In genomic region chr16:75837264-75837663, GRCh38 we compare ENCODE assay signal across 21 cellular contexts.
A peak's percentile ranks its signal among the peaks of the same experiment; 100 is the strongest.
DNase-seq lines count a peak whose midpoint lies in the region; ATAC-seq, FAIRE-seq and TF ChIP-seq lines count a peak whose summit lies in the region.
"Had no signal": no experiment of that assay in that cellular context is flagged by ENCODE, and none has a peak within 500 bp of the region (broad histone marks: within the 10 kb centered on the region; RNA-seq: fewer than 3 reads in every experiment).

No MANE protein-coding gene starts in this region.

- TF ChIP-seq EP300 in A549 (IDR thresholded peaks at IDR 0.05) = no peak

- H3K56ac ChIP-seq in IMR-90 (ENCODE audit: extremely low read depth, insufficient read depth, low read length) = no peak overlapping the region

- FAIRE-seq in A549 (lab: Jason Lieb, UNC) = no peak
- FAIRE-seq: A204.1, D721Med, G401.6, GM12891 had no signal

- H3K4me3 Mint-ChIP-seq in endodermal cell (no peak overlapping the region), WTC11 (no peak overlapping the region), immature natural killer cell (no peak overlapping the region)
- H3K4me3 Mint-ChIP-seq: B cell; CD4-positive, alpha-beta T cell; CD8-positive, alpha-beta T cell had no signal

- in situ Hi-C loops in IMR-90 (cut with MboI; ENCODE audit: low sequenced_read_pairs) = no loop called here

- H3K4me2 ChIP-seq in A549 = no peak overlapping the region
- H3K4me2 ChIP-seq in IMR-90 (ENCODE audit: low read depth, low read length) = no peak overlapping the region
- H3K4me2 ChIP-seq: BLaER1 treated with 17β-estradiol and CSF1 and Interleukin-3, amounts not matched to agents 10 nM and 100 nM had no signal

- H2BK5ac ChIP-seq in IMR-90 (ENCODE audit: low read depth, low read length, poor library complexity, severe bottlenecking) = no peak overlapping the region

- no peak overlapping the region for H2BK20ac ChIP-seq in IMR-90 (ENCODE audit: low read depth, low read length)

- no peak for DNase-seq in A549 (ENCODE audit: low read depth in 1 of 2, low spot score in 1 of 2)
- no peak for DNase-seq in IMR-90
- no peak for DNase-seq in endodermal cell
- no peak for DNase-seq in WTC11 (ENCODE audit: low spot score)
- no peak for DNase-seq in immature natural killer cell
- DNase-seq: 8988T; AML-193; Caco-2; Calu3; CD4-positive, alpha-beta T cell; CD8-positive, alpha-beta T cell; DMS79 treated with DMSO at 0.1 percent for 48 hours; GF-D8 had no signal

- H3K36me3 ChIP-seq in IMR-90 (ENCODE audit: control insufficient read depth, insufficient read depth, low read length) = no peaks in the 10 kb centered on the region
- no peaks in the 10 kb centered on the region for H3K36me3 ChIP-seq in endodermal cell (ENCODE audit: control insufficient read depth, insufficient read depth, low read length)
- H3K36me3 ChIP-seq: BLaER1 treated with 17β-estradiol and CSF1 and Interleukin-3, amounts not matched to agents 10 nM and 100 nM had no signal

- ATAC-seq in A549 (no peak), IMR-90 (ENCODE audit: low read depth) (no peak), WTC11 (no peak), GM18909 (IDR thresholded peaks at IDR 0.05; ENCODE audit: poor library complexity, unreplicated experiment) (no peak)
- ATAC-seq: CD8-positive, alpha-beta T cell had no signal

- no peak overlapping the region for H3K4ac ChIP-seq in IMR-90 (ENCODE audit: low read depth, low read length)

- no peak overlapping the region for H3K23ac ChIP-seq in IMR-90 (ENCODE audit: low read depth, low read length)

- no peaks in the 10 kb centered on the region for H4K20me1 ChIP-seq in IMR-90 (ENCODE audit: insufficient read depth, low read length)
- H4K20me1 ChIP-seq: BLaER1 treated with 17β-estradiol and CSF1 and Interleukin-3, amounts not matched to agents 10 nM and 100 nM had no signal

- H3K4me1 ChIP-seq in A549 (no peaks in the 10 kb centered on the region), IMR-90 (ENCODE audit: control insufficient read depth, insufficient read depth, low read length) (no peaks in the 10 kb centered on the region), endodermal cell (ENCODE audit: control insufficient read depth, insufficient read depth, low read length) (peaks cover 11% of the 10 kb centered on the region)
- H3K4me1 ChIP-seq: BLaER1 treated with 17β-estradiol and CSF1 and Interleukin-3, amounts not matched to agents 10 nM and 100 nM had no signal

- H3K18ac ChIP-seq in IMR-90 (ENCODE audit: low read depth, low read length) = no peak overlapping the region

- no peak overlapping the region for H4K5ac ChIP-seq in IMR-90 (ENCODE audit: low read depth, low read length)

- no TSS peak for BruUV-seq in IMR-90 (replicated peaks; lab: Mats Ljungman, UMichigan)

- no peak overlapping the region for H2AK5ac ChIP-seq in IMR-90 (ENCODE audit: low read depth, low read length)

- H3K9me3 ChIP-seq in A549 = no peaks in the 10 kb centered on the region
- no peaks in the 10 kb centered on the region for H3K9me3 ChIP-seq in IMR-90 (ENCODE audit: control insufficient read depth, insufficient read depth, low read length)
- peaks cover 26% of the 10 kb centered on the region for H3K9me3 ChIP-seq in endodermal cell (ENCODE audit: control insufficient read depth, low read length)

- H2BK120ac ChIP-seq in IMR-90 (ENCODE audit: low read depth, low read length) = no peak overlapping the region

- H3K9ac ChIP-seq in IMR-90 (ENCODE audit: low read depth, low read length) = no peak overlapping the region
- H3K9ac ChIP-seq in endodermal cell (ENCODE audit: extremely low read depth, low read length, poor library complexity, severe bottlenecking) = no peak overlapping the region
- H3K9ac ChIP-seq: BLaER1 treated with 17β-estradiol and CSF1 and Interleukin-3, amounts not matched to agents 10 nM and 100 nM had no signal

- H3K36me3 Mint-ChIP-seq in endodermal cell (ENCODE audit: low read depth) = peaks cover 16% of the 10 kb centered on the region
- peaks cover 21% of the 10 kb centered on the region for H3K36me3 Mint-ChIP-seq in WTC11
- H3K36me3 Mint-ChIP-seq in immature natural killer cell = peaks cover 0 to 4% (median 0%) of the 10 kb centered on the region in 3 donors
- H3K36me3 Mint-ChIP-seq: CD8-positive, alpha-beta T cell had no signal

- H3K4me3 ChIP-seq in A549 (no peak overlapping the region), IMR-90 (ENCODE audit: insufficient read depth, low read depth, low read length) (no peak overlapping the region), endodermal cell (ENCODE audit: low read length) (no peak overlapping the region)
- H3K4me3 ChIP-seq: BLaER1 treated with 17β-estradiol and CSF1 and Interleukin-3, amounts not matched to agents 10 nM and 100 nM had no signal

- no peak overlapping the region for H3K14ac ChIP-seq in IMR-90 (replicated peaks; ENCODE audit: low read depth, low read length)

- no peaks in the 10 kb centered on the region for H3K9me1 ChIP-seq in IMR-90 (ENCODE audit: insufficient read depth, low read length)

- dilution Hi-C loops in IMR-90 (cut with HindIII; ENCODE audit: low sequenced_read_pairs, unreplicated experiment) = no loop called here

- H4K91ac ChIP-seq in IMR-90 (ENCODE audit: insufficient read depth, low read depth, low read length) = no peak overlapping the region

- H3K9me3 Mint-ChIP-seq in endodermal cell (peaks cover 18% of the 10 kb centered on the region), WTC11 (peaks cover 60% of the 10 kb centered on the region), immature natural killer cell (peaks cover 0 to 19% (median 8%) of the 10 kb centered on the region in 6 donors)

- no peak overlapping the region for H4K8ac ChIP-seq in IMR-90 (ENCODE audit: low read depth in 2 of 2, low read length in 2 of 2)

- peaks cover 44% of the 10 kb centered on the region for H3K4me1 Mint-ChIP-seq in endodermal cell
- H3K4me1 Mint-ChIP-seq in WTC11 = no peaks in the 10 kb centered on the region
- no peaks in the 10 kb centered on the region for H3K4me1 Mint-ChIP-seq in immature natural killer cell
- H3K4me1 Mint-ChIP-seq: B cell had no signal

- H3K27ac Mint-ChIP-seq in endodermal cell (peak overlapping the region; percentile 9), WTC11 (no peak overlapping the region), immature natural killer cell (no peak overlapping the region)
- H3K27ac Mint-ChIP-seq: B cell; CD4-positive, alpha-beta T cell; CD8-positive, alpha-beta T cell had no signal

- no peak overlapping the region for H2AK9ac ChIP-seq in IMR-90 (replicated peaks; ENCODE audit: low read depth, low read length, poor library complexity)

- H3K27ac ChIP-seq in A549 (no peak overlapping the region), IMR-90 (ENCODE audit: insufficient read depth, low read length) (no peak overlapping the region), endodermal cell (ENCODE audit: low read depth, low read length) (no peak overlapping the region)
- H3K27ac ChIP-seq: BLaER1 treated with 17β-estradiol and CSF1 and Interleukin-3, amounts not matched to agents 10 nM and 100 nM; C4-2B had no signal

- H2BK15ac ChIP-seq in IMR-90 (ENCODE audit: low read depth, low read length) = no peak overlapping the region

- TF ChIP-seq RAD21 in A549 (conservative IDR thresholded peaks at IDR 0.05 in 1 of 2, IDR thresholded peaks at IDR 0.05 in 1 of 2) (no peak), IMR-90 (IDR thresholded peaks at IDR 0.05; ENCODE audit: low read length) (no peak)

- TF ChIP-seq CTCF in A549 (IDR thresholded peaks at IDR 0.05) (no peak), IMR-90 (conservative IDR thresholded peaks at IDR 0.05; ENCODE audit: low read depth, low read length) (no peak), endodermal cell (conservative IDR thresholded peaks at IDR 0.05) (no peak), WTC11 (IDR thresholded peaks at IDR 0.05) (no peak)

- CTCF ChIA-PET in A549 (lab: Yijun Ruan, JAX) (no interaction called here), IMR-90 (lab: Yijun Ruan, JAX) (no interaction called here), WTC11 (lab: Charles Lee) (no interaction called here)

- intact Hi-C loops in IMR-90 (cut with micrococcal nuclease) = no loop called here

- H3K27me3 ChIP-seq in IMR-90 (ENCODE audit: control insufficient read depth, insufficient read depth, low read length) = no peaks in the 10 kb centered on the region
- H3K27me3 ChIP-seq in endodermal cell (ENCODE audit: control insufficient read depth, insufficient read depth, low read length, poor library complexity, severe bottlenecking) = no peaks in the 10 kb centered on the region
- H3K27me3 ChIP-seq: BLaER1 treated with 17β-estradiol and CSF1 and Interleukin-3, amounts not matched to agents 10 nM and 100 nM had no signal

- no peaks in the 10 kb centered on the region for H3K79me1 ChIP-seq in IMR-90 (ENCODE audit: low read depth in 1 of 2, low read length in 2 of 2)

- 3% methylated on average over 2 of the region's 2 CpGs for WGBS in A549 (ENCODE audit: missing lambda C conversion rate)
- no CpG with 5 or more reads among the region's 2 CpGs for WGBS in IMR-90 (ENCODE audit: extremely low coverage in 2 of 2, insufficient read length in 1 of 2), 2 experiments
- 67 to 85% methylated on average over 2 of the region's 2 CpGs for WGBS in endodermal cell (ENCODE audit: insufficient coverage in 1 of 2, insufficient read length in 1 of 2), 2 experiments

- peaks cover 76% of the 10 kb centered on the region for H3K27me3 Mint-ChIP-seq in endodermal cell (ENCODE audit: insufficient read depth)
- peaks cover 92% of the 10 kb centered on the region for H3K27me3 Mint-ChIP-seq in WTC11 (ENCODE audit: low read depth)
- peaks cover 2 to 4% (median 3%) of the 10 kb centered on the region in 3 donors for H3K27me3 Mint-ChIP-seq in immature natural killer cell (ENCODE audit: low read depth in 3 of 3)

- POLR2A ChIA-PET in A549 (lab: Yijun Ruan, JAX) (no interaction called here), IMR-90 (lab: Charles Lee; ENCODE audit: unreplicated experiment) (no interaction called here), WTC11 (lab: Charles Lee) (no interaction called here)

- no peak overlapping the region for H2AFZ ChIP-seq in IMR-90 (replicated peaks; ENCODE audit: low read length, poor library complexity)

- no peak for TF ChIP-seq POLR2A in A549 (IDR thresholded peaks at IDR 0.05; ENCODE audit: low read length)
- no peak for TF ChIP-seq POLR2A in IMR-90 (IDR thresholded peaks at IDR 0.05; ENCODE audit: low read depth, low read length)

TF ChIP-seq in A549, 52 proteins besides CTCF, POLR2A, EP300 and RAD21:
- peak; percentile 62 for TF ChIP-seq MAFK (IDR thresholded peaks at IDR 0.05; ENCODE audit: partially characterized antibody)
- TF ChIP-seq CHD4 (IDR thresholded peaks at IDR 0.05; ENCODE audit: borderline replicate concordance) = no peak

TF ChIP-seq in IMR-90, 13 proteins besides CTCF, POLR2A, EP300 and RAD21:
- no peak for TF ChIP-seq MXI1 (IDR thresholded peaks at IDR 0.05; ENCODE audit: borderline replicate concordance, low read depth, low read length)
- no peak for TF ChIP-seq RCOR1 (IDR thresholded peaks at IDR 0.05; ENCODE audit: insufficient replicate concordance, low read length)
- TF ChIP-seq MAFK (IDR thresholded peaks at IDR 0.05; ENCODE audit: low read depth, low read length) = peak; percentile 70
